ENCODE assay signal across 9 cellular contexts in the genomic region with DNA sequence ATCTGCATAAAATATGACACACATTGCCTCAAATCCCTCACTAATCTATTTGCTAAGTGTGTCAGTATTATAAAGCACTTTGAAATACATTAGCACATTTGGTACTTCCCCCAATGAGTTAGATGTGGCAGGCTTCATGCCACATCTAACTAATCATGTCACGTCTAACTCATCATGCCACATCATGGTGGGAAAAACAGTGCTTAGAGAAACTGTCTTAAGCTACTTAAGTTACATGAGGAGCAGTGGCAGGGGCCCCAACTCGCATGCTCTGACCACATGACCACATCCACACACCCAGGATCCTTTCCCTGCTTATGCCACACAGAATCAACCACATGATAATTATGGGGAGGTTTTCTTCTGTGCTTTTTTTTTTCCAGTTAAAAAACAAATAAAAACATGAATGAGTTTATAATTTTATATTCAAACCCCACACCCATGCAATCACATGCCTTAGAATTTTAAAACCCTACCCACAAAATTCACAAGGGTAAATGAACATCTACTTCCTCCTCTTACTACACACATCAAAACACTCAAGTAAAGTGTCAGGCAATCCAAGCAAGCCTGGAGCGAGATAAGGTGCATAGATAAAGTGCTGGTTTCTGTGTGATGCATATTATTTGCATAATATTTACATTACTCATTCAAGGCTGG. TPM values are rescaled to one million over a fixed set of nuclear protein-coding genes. Genes with fewer than 3 reads are reported as not detected.
DNase-seq lines count a peak whose midpoint lies in the region; FAIRE-seq and TF ChIP-seq lines count a peak whose summit lies in the region.
"Had no signal": no experiment of that assay in that cellular context is flagged by ENCODE, and none has a peak within 500 bp of the region (broad histone marks: within the 10 kb centered on the region; RNA-seq: fewer than 3 reads in every experiment).

No MANE protein-coding gene starts in this region.

- no peaks in the 10 kb centered on the region for H3K36me3 ChIP-seq in GM23248 (ENCODE audit: low read depth)

- no peak overlapping the region for H3K9ac ChIP-seq in GM23248

- H4K20me1 ChIP-seq in GM23248 (ENCODE audit: insufficient read depth), result no peaks in the 10 kb centered on the region

- DNase-seq in GM18507 (ENCODE audit: extremely low spot score, insufficient read length, low read depth) (no peak), GM23248 (peak; percentile 20), NCI-H526 (lab: John Stamatoyannopoulos, UW) (peak; percentile 67 to 70), foreskin melanocyte (peak; percentile 8), germinal center (ENCODE audit: low spot score) (no peak), DMS79 (lab: John Stamatoyannopoulos, UW) (no peak), GM10266 (ENCODE audit: extremely low spot score) (no peak), NCI-H1930 (lab: John Stamatoyannopoulos, UW) (no peak)
- DNase-seq: NCI-H510A treated with DMSO at 0.1 percent for 48 hours had no signal

- no peak overlapping the region for H3K4me2 ChIP-seq in GM23248 (ENCODE audit: unreplicated experiment)

- in situ Hi-C loops in GM23248 (cut with MboI), result no loop called here

- WGBS in GM23248 (ENCODE audit: low coverage in 1 of 2, low lambda C conversion rate in 2 of 2, missing lambda C conversion rate in 2 of 2), 2 experiments, result 52% methylated on average over 3 of the region's 3 CpGs

- no peaks in the 10 kb centered on the region for H3K9me2 ChIP-seq in GM23248 (ENCODE audit: insufficient read depth)

- no peaks in the 10 kb centered on the region for H3K79me2 ChIP-seq in GM23248 (ENCODE audit: insufficient read depth)

- TF ChIP-seq CTCF in GM10266 (IDR thresholded peaks at IDR 0.05; ENCODE audit: control insufficient read depth, insufficient read depth, low read depth, missing control alignments), result no peak

- no peak overlapping the region for H3K27ac ChIP-seq in GM23248

- no peak overlapping the region for H3K4me3 ChIP-seq in GM23248

- H3K4me1 ChIP-seq in GM23248 (ENCODE audit: insufficient read depth), result peaks cover 28% of the 10 kb centered on the region

- no peaks in the 10 kb centered on the region for H3K9me3 ChIP-seq in GM23248 (ENCODE audit: low read depth)

- peak; percentile 29 for FAIRE-seq in GM18507 (lab: Jason Lieb, UNC)

- no peaks in the 10 kb centered on the region; the same call in 1 of the 2 replicates for H3K27me3 ChIP-seq in GM23248 (replicated peaks; ENCODE audit: insufficient read depth)

- peak overlapping the region; percentile 27; the same call in 1 of the 2 replicates for H2AFZ ChIP-seq in GM23248

- H3F3A ChIP-seq in GM23248 (ENCODE audit: insufficient read depth), result peaks cover 9% of the 10 kb centered on the region

RNA-seq across cellular contexts. Expression of a gene that starts 1.6 kb away (rescaled TPM):
- not detected in 2 replicates for total RNA-seq in GM23248 (2014; rRNA removed; shearing (Covaris generic))
- not detected in 2 replicates for polyA plus RNA-seq in GM23248 (2016; fragmentation: Nextera tagmentation; extraction: Ambion mirVana)

Comparison
In these comparisons a context has a peak if more than half of its experiments do, and no peak if none do; other contexts are left out.
1. DNase-seq: peak in GM23248 (single experiment), NCI-H526 (2 of 2) and foreskin melanocyte (single experiment); none in GM18507 (single experiment), germinal center (single experiment), DMS79 (single experiment), GM10266 (single experiment) and NCI-H1930 (0 of 2).